ENCODE assay signal across 12 cellular contexts in genomic region chr2:43051316-43051715, GRCh38.
A peak's percentile ranks its signal among the peaks of the same experiment; 100 is the strongest.
DNase-seq lines count a peak whose midpoint lies in the region; ATAC-seq and TF ChIP-seq lines count a peak whose summit lies in the region.
"Had no signal": no experiment of that assay in that cellular context is flagged by ENCODE, and none has a peak within 500 bp of the region (broad histone marks: within the 10 kb centered on the region; RNA-seq: fewer than 3 reads in every experiment).

No MANE protein-coding gene starts in this region.

- H3K9me3 ChIP-seq in Peyer's patch (no peaks in the 10 kb centered on the region), ovary (no peaks in the 10 kb centered on the region), BE2C (no peaks in the 10 kb centered on the region)

- peaks cover 29% of the 10 kb centered on the region for H3K4me1 Mint-ChIP-seq in endothelial cell (ENCODE audit: unreplicated experiment)

- peak; percentile 80 for DNase-seq in Daoy (ENCODE audit: low read depth)
- peak in 2 of 3 donors; percentile 73 to 81 for DNase-seq in Peyer's patch
- peak; percentile 73 to 78 for DNase-seq in cardiac fibroblast (ENCODE audit: low read depth in 2 of 2)
- peak in 2 of 5 donors; percentile 43 to 59 for DNase-seq in ovary
- no peak for DNase-seq in BE2C
- DNase-seq in endothelial cell (ENCODE audit: low spot score): no peak
- DNase-seq: effector memory CD8-positive, alpha-beta T cell; MV-4-11; naive B cell; stimulated activated naive B cell treated with anti-CD40 and anti-IgM and Interleukin-4, amounts not matched to agents 10 μg/mL and 1 μg/mL and 100 μg/mL, for 72 hours had no signal

- H3K27me3 ChIP-seq in Peyer's patch (no peaks in the 10 kb centered on the region), ovary (no peaks in the 10 kb centered on the region), BE2C (no peaks in the 10 kb centered on the region)

- TF ChIP-seq EP300 in ovary (IDR thresholded peaks at IDR 0.05): no peak

- H3K9me3 Mint-ChIP-seq in endothelial cell (ENCODE audit: unreplicated experiment): no peaks in the 10 kb centered on the region
- H3K9me3 Mint-ChIP-seq: effector memory CD8-positive, alpha-beta T cell; naive B cell; stimulated activated naive B cell treated with anti-CD40 and anti-IgM and Interleukin-4, amounts not matched to agents 10 μg/mL and 1 μg/mL and 100 μg/mL, for 72 hours had no signal

- whole genome bisulfite sequencing in ovary, 3 donors: 32 to 49% (median 32%) methylated on average over 8 of the region's 8 CpGs

- peaks cover 12% of the 10 kb centered on the region for H3K27me3 Mint-ChIP-seq in endothelial cell (ENCODE audit: unreplicated experiment)
- H3K27me3 Mint-ChIP-seq: effector memory CD8-positive, alpha-beta T cell had no signal

- H3K4me3 Mint-ChIP-seq in endothelial cell (ENCODE audit: unreplicated experiment): no peak overlapping the region
- H3K4me3 Mint-ChIP-seq: effector memory CD8-positive, alpha-beta T cell; naive B cell; stimulated activated naive B cell treated with anti-CD40 and anti-IgM and Interleukin-4, amounts not matched to agents 10 μg/mL and 1 μg/mL and 100 μg/mL, for 72 hours had no signal

- H3K27ac ChIP-seq in Peyer's patch (peak overlapping the region in 2 of 4 donors; percentile 31 to 42), ovary (peak overlapping the region; percentile 9 to 79)

- TF ChIP-seq POLR2A in Peyer's patch (IDR thresholded peaks at IDR 0.05) (no peak), ovary (IDR thresholded peaks at IDR 0.05) (no peak)

- H3K4me1 ChIP-seq in Peyer's patch (peaks cover 0 to 14% (median 3%) of the 10 kb centered on the region in 4 donors), ovary (ENCODE audit: insufficient read depth) (peaks cover 22% of the 10 kb centered on the region), BE2C (peaks cover 20% of the 10 kb centered on the region)

- H3K4me3 ChIP-seq in Peyer's patch (no peak overlapping the region), cardiac fibroblast (replicated peaks in 1 of 2; ENCODE audit: low read depth in 2 of 2, low read length in 2 of 2) (no peak overlapping the region), ovary (no peak overlapping the region), BE2C (ENCODE audit: low read depth, low read length) (no peak overlapping the region)

- TF ChIP-seq CTCF in Peyer's patch (IDR thresholded peaks at IDR 0.05): no peak
- no peak for TF ChIP-seq CTCF in cardiac fibroblast (IDR thresholded peaks at IDR 0.05; ENCODE audit: low read depth, low read length)
- TF ChIP-seq CTCF in ovary (IDR thresholded peaks at IDR 0.05): no peak
- no peak for TF ChIP-seq CTCF in BE2C (IDR thresholded peaks at IDR 0.05; ENCODE audit: low read depth, low read length)
- TF ChIP-seq CTCF in endothelial cell (IDR thresholded peaks at IDR 0.05; ENCODE audit: unreplicated experiment): no peak

- H3K36me3 ChIP-seq in Peyer's patch (no peaks in the 10 kb centered on the region), ovary (no peaks in the 10 kb centered on the region), BE2C (no peaks in the 10 kb centered on the region)

- intact Hi-C loops in ovary (cut with DNase I): no loop called here

- ATAC-seq in HG03342 (IDR thresholded peaks at IDR 0.05; ENCODE audit: unreplicated experiment): no peak
- ATAC-seq in HG03571 (IDR thresholded peaks at IDR 0.05; ENCODE audit: unreplicated experiment): no peak
- ATAC-seq: effector memory CD8-positive, alpha-beta T cell; stimulated activated naive B cell treated with anti-CD40 and anti-IgM and Interleukin-4, amounts not matched to agents 10 μg/mL and 1 μg/mL and 100 μg/mL, for 72 hours had no signal

- no peaks in the 10 kb centered on the region for H3K36me3 Mint-ChIP-seq in endothelial cell (ENCODE audit: low read depth, unreplicated experiment)
- H3K36me3 Mint-ChIP-seq: naive B cell had no signal

- no peak overlapping the region for H3K27ac Mint-ChIP-seq in endothelial cell (ENCODE audit: unreplicated experiment)
- H3K27ac Mint-ChIP-seq: stimulated activated naive B cell treated with anti-CD40 and anti-IgM and Interleukin-4, amounts not matched to agents 10 μg/mL and 1 μg/mL and 100 μg/mL, for 72 hours had no signal

Comparison
In these comparisons a context has a peak if more than half of its experiments do, and no peak if none do; other contexts are left out.
1. DNase-seq: peak in Daoy (single experiment), Peyer's patch (2 of 3) and cardiac fibroblast (2 of 2); none in BE2C (single experiment) and endothelial cell (single experiment).